Comparison of ENCODE assay signal across 15 cellular contexts in the genomic region with DNA sequence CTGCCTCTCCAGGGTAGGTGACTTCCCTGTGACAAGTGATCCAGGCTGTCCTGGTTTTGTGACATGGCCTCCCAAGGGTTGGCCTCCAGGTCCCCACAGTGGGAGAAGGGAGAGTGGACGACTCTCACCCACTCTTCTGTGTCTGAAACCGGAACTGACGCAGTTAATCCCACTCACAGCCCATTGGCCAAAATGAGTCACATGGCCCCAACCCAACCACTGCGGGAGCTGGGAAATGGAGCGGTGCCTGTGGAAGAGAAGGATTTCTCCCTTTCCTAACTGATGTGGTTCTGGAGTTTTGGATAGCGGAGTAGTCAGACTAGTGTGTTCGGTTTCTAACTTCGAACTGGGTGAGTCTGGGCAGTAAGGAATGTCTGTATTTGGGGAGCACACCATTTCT.
"Had no signal": no experiment of that assay in that cellular context is flagged by ENCODE, and none has a peak within 500 bp of the region (broad histone marks: within the 10 kb centered on the region; RNA-seq: fewer than 3 reads in every experiment).

No MANE protein-coding gene starts in this region.

- H3K4me3 Mint-ChIP-seq: activated CD4-positive, alpha-beta memory T cell treated with anti-CD3 and anti-CD28 coated beads, Interleukin-2, amount 10 ng/mL, durations not matched to agents 7 days and 5 days; activated naive CD8-positive, alpha-beta T cell; activated T-cell treated with anti-CD3 and anti-CD28 coated beads, Interleukin-2, amount 50 U/mL, for 4 hours; brain; naive B cell; stimulated activated effector memory CD8-positive, alpha-beta T cell treated with anti-CD3 and anti-CD28 coated beads, Interleukin-12 subunit alpha, Interleukin-12 subunit beta, amount 100 ng/mL, for 72 hours; T-helper 17 cell had no signal

- ATAC-seq: activated T-cell treated with anti-CD3 and anti-CD28 coated beads, Interleukin-2, amount 50 U/mL, for 4 hours; gastroesophageal sphincter; pancreas; stimulated activated effector memory CD8-positive, alpha-beta T cell treated with anti-CD3 and anti-CD28 coated beads, Interleukin-12 subunit alpha, Interleukin-12 subunit beta, amount 100 ng/mL, for 72 hours; T-helper 17 cell had no signal

- H3K9me3 Mint-ChIP-seq: activated CD4-positive, alpha-beta memory T cell treated with anti-CD3 and anti-CD28 coated beads, Interleukin-2, amount 10 ng/mL, durations not matched to agents 7 days and 5 days; activated T-cell treated with anti-CD3 and anti-CD28 coated beads, Interleukin-2, amount 50 U/mL, for 4 hours; brain; naive B cell; stimulated activated effector memory CD8-positive, alpha-beta T cell treated with anti-CD3 and anti-CD28 coated beads, Interleukin-12 subunit alpha, Interleukin-12 subunit beta, amount 100 ng/mL, for 72 hours had no signal

- H3K27ac Mint-ChIP-seq: activated CD4-positive, alpha-beta memory T cell treated with anti-CD3 and anti-CD28 coated beads, Interleukin-2, amount 10 ng/mL, durations not matched to agents 7 days and 5 days; activated naive CD8-positive, alpha-beta T cell; stimulated activated effector memory CD8-positive, alpha-beta T cell treated with anti-CD3 and anti-CD28 coated beads, Interleukin-12 subunit alpha, Interleukin-12 subunit beta, amount 100 ng/mL, for 72 hours; T-helper 17 cell had no signal

- H3K27me3 Mint-ChIP-seq: activated CD4-positive, alpha-beta memory T cell treated with anti-CD3 and anti-CD28 coated beads, Interleukin-2, amount 10 ng/mL, durations not matched to agents 7 days and 5 days; activated naive CD8-positive, alpha-beta T cell; naive B cell; T-helper 17 cell had no signal

- H3K4me3 ChIP-seq: gastroesophageal sphincter, pancreas, tibial artery had no signal

- FAIRE-seq: islet of Langerhans, pancreas, urothelium cell line had no signal

- H3K4me1 Mint-ChIP-seq: stimulated activated effector memory CD8-positive, alpha-beta T cell treated with anti-CD3 and anti-CD28 coated beads, Interleukin-12 subunit alpha, Interleukin-12 subunit beta, amount 100 ng/mL, for 72 hours had no signal

- DNase-seq: activated CD4-positive, alpha-beta memory T cell treated with anti-CD3 and anti-CD28 coated beads, Interleukin-2, amount 10 ng/mL, durations not matched to agents 7 days and 5 days; activated CD4-positive, alpha-beta T cell treated with anti-CD3 and anti-CD28 coated beads for 4 hours; activated effector memory CD4-positive, alpha-beta T cell treated with anti-CD3 and anti-CD28 coated beads, Interleukin-2, amount 50 U/mL, for 16 hours; activated T-cell treated with anti-CD3 and anti-CD28 coated beads, Interleukin-2, amount 50 U/mL, for 4 hours; effector CD8-positive, alpha-beta T cell; naive B cell; pancreas; T-helper 17 cell; tibial artery had no signal

- H3K9me3 ChIP-seq: gastroesophageal sphincter, pancreas, tibial artery had no signal

- H3K27ac ChIP-seq: pancreas, tibial artery had no signal

- H3K27me3 ChIP-seq: gastroesophageal sphincter, pancreas, tibial artery had no signal
